Comparison of ENCODE assay signal across 2 cellular contexts in the genomic region with DNA sequence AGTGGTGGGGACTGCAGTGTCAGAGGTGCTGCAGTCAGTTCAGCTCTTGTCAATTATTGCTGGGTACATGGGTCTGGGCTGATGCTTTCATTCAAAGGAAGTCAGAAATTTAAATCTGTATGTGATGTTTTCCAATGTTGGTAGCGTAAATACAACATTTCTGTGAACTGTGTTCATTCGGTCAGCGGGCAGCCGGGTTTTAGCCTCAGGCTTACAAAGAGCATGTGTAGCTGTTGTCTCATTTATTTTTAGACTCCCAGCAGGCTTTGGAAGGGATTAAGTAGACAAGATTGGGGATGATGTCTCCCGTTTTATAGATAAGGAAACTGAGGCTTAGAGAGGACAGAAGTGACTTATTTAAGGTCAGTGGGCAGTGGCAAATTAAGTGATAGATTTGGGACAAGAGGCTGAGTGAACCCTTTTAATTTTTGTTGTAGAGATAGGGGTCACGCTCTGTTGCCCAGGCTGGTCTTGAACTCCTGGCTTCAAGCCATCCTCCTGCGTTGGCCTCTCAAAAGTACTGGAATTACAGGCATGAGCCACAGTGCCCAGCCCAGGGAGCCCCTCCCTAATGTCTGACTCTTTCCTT.
A peak's percentile ranks its signal among the peaks of the same experiment; 100 is the strongest.
TF ChIP-seq lines count a peak whose summit lies in the region.

No MANE protein-coding gene starts in this region.

TF ChIP-seq in IMR-90, 13 proteins besides CTCF, POLR2A, EP300 and RAD21:
- TF ChIP-seq SMC3 (IDR thresholded peaks at IDR 0.05; ENCODE audit: low read depth, low read length) (no peak), CHD1 (IDR thresholded peaks at IDR 0.05; ENCODE audit: low read depth, low read length) (no peak)

TF ChIP-seq in K562, 482 proteins besides CTCF, POLR2A, EP300 and RAD21:
- peak; percentile 72 for TF ChIP-seq NFIC (IDR thresholded peaks at IDR 0.05)
- no peak for TF ChIP-seq KHSRP (IDR thresholded peaks at IDR 0.05)
